ENCODE assay signal across 11 cellular contexts in the genomic region with DNA sequence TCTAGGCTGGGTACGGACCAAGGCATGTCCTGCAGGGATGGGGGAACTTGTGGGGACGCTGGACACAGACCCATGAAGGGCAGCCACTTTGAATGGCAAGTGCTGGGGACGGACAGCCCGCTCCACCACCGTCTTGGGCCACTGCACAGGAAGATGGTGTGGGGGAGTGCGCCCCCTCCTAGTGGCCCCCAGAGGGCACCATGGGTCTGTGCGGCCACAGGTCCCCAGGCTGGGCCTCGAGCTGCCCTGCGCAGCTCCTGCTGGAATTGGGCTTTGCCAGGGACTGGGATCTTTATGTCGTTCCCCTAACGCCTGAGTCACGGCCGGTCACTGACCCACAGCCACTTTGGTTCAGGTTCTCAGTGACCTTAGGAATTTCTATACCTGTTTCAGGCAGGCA. TPM values are rescaled to one million over a fixed set of nuclear protein-coding genes. Genes with fewer than 3 reads are reported as not detected.
DNase-seq lines count a peak whose midpoint lies in the region; ATAC-seq, FAIRE-seq and TF ChIP-seq lines count a peak whose summit lies in the region.
"Had no signal": no experiment of that assay in that cellular context is flagged by ENCODE, and none has a peak within 500 bp of the region (broad histone marks: within the 10 kb centered on the region; RNA-seq: fewer than 3 reads in every experiment).

No MANE protein-coding gene starts in this region.

- H3K4me1 Mint-ChIP-seq in activated T-helper 17 cell treated with anti-CD3 and anti-CD28 coated beads, Interleukin-2, amount 50 U/mL, for 72 hours, result no peaks in the 10 kb centered on the region

- no peaks in the 10 kb centered on the region for H4K20me1 ChIP-seq in keratinocyte (ENCODE audit: control insufficient read depth, extremely low read depth, insufficient read depth, low read length)

- CTCF ChIA-PET in A673 (lab: Charles Lee), result interaction anchor here (0.6 to 1.3 kb wide), 5 partner anchors 25 to 343 kb away, joined by 3 to 5 read pairs (median 5); no protein-coding TSS in a partner anchor

- H3K27ac ChIP-seq in A673 (ENCODE audit: low read depth, low read length, poor library complexity, severe bottlenecking) (peak overlapping the region; percentile 35), keratinocyte (ENCODE audit: control insufficient read depth, insufficient read depth, low read length) (no peak overlapping the region), stomach (no peak overlapping the region)

- peak; percentile 22 for ATAC-seq in activated T-helper 17 cell treated with anti-CD3 and anti-CD28 coated beads, Interleukin-2, amount 50 U/mL, for 72 hours (replicated peaks)
- ATAC-seq in HG03342 (IDR thresholded peaks at IDR 0.05; ENCODE audit: unreplicated experiment), result no peak

- no peak overlapping the region for H3K4me2 ChIP-seq in keratinocyte (ENCODE audit: control insufficient read depth, extremely low read depth, insufficient read depth, low read depth, low read length)

- H3K9me3 ChIP-seq in A673 (ENCODE audit: low read depth, low read length, poor library complexity, severe bottlenecking) (no peaks in the 10 kb centered on the region), keratinocyte (ENCODE audit: control insufficient read depth, low read depth, low read length) (no peaks in the 10 kb centered on the region), stomach (no peaks in the 10 kb centered on the region)
- H3K9me3 ChIP-seq: HAP-1 had no signal

- no peak overlapping the region for H3K4me3 Mint-ChIP-seq in activated T-helper 17 cell treated with anti-CD3 and anti-CD28 coated beads, Interleukin-2, amount 50 U/mL, for 72 hours
- H3K4me3 Mint-ChIP-seq: activated B cell treated with CpG ODN at 0.5 μM for 24 hours had no signal

- TF ChIP-seq POLR2A in stomach (IDR thresholded peaks at IDR 0.05), result no peak

- 80 to 84% (median 83%) methylated on average over 6 to 13 of the region's 13 CpGs for WGBS in stomach, 5 donors

- H3K4me1 ChIP-seq in A673 (ENCODE audit: insufficient read depth, low read length, poor library complexity, severe bottlenecking) (peaks cover 16% of the 10 kb centered on the region), keratinocyte (ENCODE audit: control insufficient read depth, extremely low read depth, insufficient read depth, low read length) (no peaks in the 10 kb centered on the region), stomach (peaks cover 0 to 9% (median 7%) of the 10 kb centered on the region in 4 donors)
- H3K4me1 ChIP-seq: HAP-1 had no signal

- intact Hi-C loops in A673 (cut with micrococcal nuclease; ENCODE audit: unreplicated experiment), result loop anchor here (1.0 to 10.0 kb wide), 2 partner anchors 210 to 315 kb away; no protein-coding TSS in a partner anchor
- intact Hi-C loops in stomach (cut with DNase I; ENCODE audit: low total_unique reads), result no loop called here

- BruUV-seq in A673 (replicated peaks; lab: Mats Ljungman, UMichigan), result no TSS peak

- no peak overlapping the region for H3K4me3 ChIP-seq in A673 (ENCODE audit: low read depth, low read length, poor library complexity, severe bottlenecking)
- no peak overlapping the region for H3K4me3 ChIP-seq in keratinocyte (ENCODE audit: control insufficient read depth in 2 of 3, extremely low read depth in 1 of 3, insufficient read depth in 2 of 3, low read depth in 1 of 3, low read length in 3 of 3)
- H3K4me3 ChIP-seq in stomach, result no peak overlapping the region
- H3K4me3 ChIP-seq: HAP-1 had no signal

- H3K27ac Mint-ChIP-seq in activated T-helper 17 cell treated with anti-CD3 and anti-CD28 coated beads, Interleukin-2, amount 50 U/mL, for 72 hours, result no peak overlapping the region
- H3K27ac Mint-ChIP-seq: activated B cell treated with CpG ODN at 0.5 μM for 24 hours had no signal

- TF ChIP-seq EP300 in stomach (IDR thresholded peaks at IDR 0.05), result no peak

- FAIRE-seq in keratinocyte (lab: Jason Lieb, UNC), result no peak

- H3K9me3 Mint-ChIP-seq in activated T-helper 17 cell treated with anti-CD3 and anti-CD28 coated beads, Interleukin-2, amount 50 U/mL, for 72 hours, result no peaks in the 10 kb centered on the region
- H3K9me3 Mint-ChIP-seq: activated B cell treated with CpG ODN at 0.5 μM for 24 hours had no signal

- H3K79me2 ChIP-seq in keratinocyte (ENCODE audit: control insufficient read depth, insufficient read depth, low read length), result no peaks in the 10 kb centered on the region

- DNase-seq in A673 (ENCODE audit: low spot score) (peak; percentile 57), keratinocyte (ENCODE audit: low read depth, low spot score) (no peak), stomach (no peak), NCI-H187 (lab: John Stamatoyannopoulos, UW) (no peak), NCI-H1694 (lab: John Stamatoyannopoulos, UW) (no peak)
- DNase-seq: activated B cell treated with CpG ODN at 0.5 μM for 24 hours, NCI-H146 had no signal

- peaks cover 61% of the 10 kb centered on the region for H3K36me3 Mint-ChIP-seq in activated T-helper 17 cell treated with anti-CD3 and anti-CD28 coated beads, Interleukin-2, amount 50 U/mL, for 72 hours (ENCODE audit: low read depth)

- dilution Hi-C loops in keratinocyte (cut with MboI; ENCODE audit: extremely low pct_ligation_motif_present, low sequenced_read_pairs), result no loop called here

- H3K27me3 Mint-ChIP-seq in activated T-helper 17 cell treated with anti-CD3 and anti-CD28 coated beads, Interleukin-2, amount 50 U/mL, for 72 hours, result no peaks in the 10 kb centered on the region
- H3K27me3 Mint-ChIP-seq: activated B cell treated with CpG ODN at 0.5 μM for 24 hours had no signal

- no peaks in the 10 kb centered on the region for H3K9me1 ChIP-seq in keratinocyte (ENCODE audit: control insufficient read depth, extremely low read depth, insufficient read depth, low read length)

- no peak overlapping the region for H3K9ac ChIP-seq in keratinocyte (ENCODE audit: control insufficient read depth, extremely low read depth, insufficient read depth, low read length)

- POLR2A ChIA-PET in A673 (lab: Charles Lee; ENCODE audit: low non-redundant PET), result no interaction called here

- peaks cover 99% of the 10 kb centered on the region for H3K36me3 ChIP-seq in A673 (ENCODE audit: insufficient read depth, low read length, poor library complexity, severe bottlenecking)
- H3K36me3 ChIP-seq in keratinocyte (ENCODE audit: control insufficient read depth in 2 of 2, extremely low read depth in 1 of 2, insufficient read depth in 2 of 2, low read length in 2 of 2), result peaks cover 41 to 47% of the 10 kb centered on the region in 2 experiments
- H3K36me3 ChIP-seq in stomach, result peaks cover 35 to 97% (median 86%) of the 10 kb centered on the region in 4 donors

- H3K27me3 ChIP-seq in A673 (replicated peaks; ENCODE audit: insufficient read depth, low read depth, low read length, poor library complexity), result no peaks in the 10 kb centered on the region
- H3K27me3 ChIP-seq in keratinocyte (ENCODE audit: control insufficient read depth, extremely low read depth, insufficient read depth, low read length), result no peaks in the 10 kb centered on the region
- no peaks in the 10 kb centered on the region for H3K27me3 ChIP-seq in stomach

- H2AFZ ChIP-seq in keratinocyte (ENCODE audit: control insufficient read depth, low read length), result no peak overlapping the region

- TF ChIP-seq CTCF in A673 (conservative IDR thresholded peaks at IDR 0.05; ENCODE audit: low read depth, low read length) (peak; percentile 62), GM12874 (IDR thresholded peaks at IDR 0.05; ENCODE audit: insufficient read depth, low read depth, low read length) (peak; percentile 34; the same call in 1 of the 2 replicates), keratinocyte (optimal IDR thresholded peaks at IDR 0.05 in 1 of 3, IDR thresholded peaks at IDR 0.05 in 1 of 3, conservative IDR thresholded peaks at IDR 0.05 in 1 of 3; ENCODE audit: extremely low read depth in 1 of 3, insufficient read depth in 2 of 3, low read length in 3 of 3) (peak; percentile 17 to 45 (median 22)), stomach (IDR thresholded peaks at IDR 0.05) (no peak)

RNA-seq across cellular contexts. Expression of a gene that starts 44.4 kb away (rescaled TPM):
- total RNA-seq in A673 (2021), result 180 and 192 TPM in 2 replicates
- total RNA-seq in activated T-helper 17 cell treated with anti-CD3 and anti-CD28 coated beads, Interleukin-2, amount 50 U/mL, for 72 hours, result 100 to 1,000 TPM; 113 to 138 TPM
- polyA plus RNA-seq in keratinocyte, result 36.1 to 44.0 TPM (median 42.1 TPM) in 3 replicates
- polyA plus RNA-seq in keratinocyte (2011; ENCODE audit: low read depth), result 199 TPM
- 23.8 and 24.8 TPM in 2 replicates for polyA plus RNA-seq in keratinocyte (2011; cell fraction: cytosol; rRNA removed)
- 65.1 and 72.8 TPM in 2 replicates for polyA plus RNA-seq in keratinocyte (2011; cell fraction: nucleus; rRNA removed)
- polyA plus RNA-seq in keratinocyte (2012; ENCODE audit: low replicate concordance), result 24.5 and 39.6 TPM in 2 replicates
- polyA minus RNA-seq in keratinocyte, result 66.2 to 70.0 TPM (median 68.5 TPM) in 3 replicates
- polyA minus RNA-seq in keratinocyte (2011; cell fraction: cytosol; rRNA and poly(A)+ RNA removed), result 34.9 TPM
- polyA minus RNA-seq in keratinocyte (2011; cell fraction: nucleus; rRNA and poly(A)+ RNA removed), result 47.1 and 73.1 TPM in 2 replicates
- total RNA-seq in stomach, result 100 to 1,000 TPM in 1 of 5 donors, 10 to 100 TPM in 4; 16.0 to 245 (median 30.4) TPM
- polyA plus RNA-seq in stomach, result 10 to 100 TPM; 13.0 to 27.2 (median 15.5) TPM

Comparison
In these comparisons a context has a peak if more than half of its experiments do, and no peak if none do; other contexts are left out.
1. CTCF ChIP-seq: peak in A673 (single experiment), GM12874 (single experiment) and keratinocyte (3 of 3); none in stomach (0 of 7).